ENCODE assay signal across 1 cellular context in genomic region chr1:61043010-61043820, GRCh38.
TF ChIP-seq lines count a peak whose summit lies in the region.

No MANE protein-coding gene starts in this region.

TF ChIP-seq in HEK293, 187 proteins besides CTCF, POLR2A, EP300 and RAD21 (continued from another document):
- TF ChIP-seq ZNF398 (tag by site-specific recombination; IDR thresholded peaks at IDR 0.05) (no peak), ZNF274 (IDR thresholded peaks at IDR 0.05; ENCODE audit: low read length) (no peak), ZNF274 (tag by site-specific recombination; IDR thresholded peaks at IDR 0.05; ENCODE audit: borderline replicate concordance) (no peak), ZFP69B (tag by site-specific recombination; IDR thresholded peaks at IDR 0.05) (no peak), KLF8 (tag by site-specific recombination; IDR thresholded peaks at IDR 0.05) (no peak), PATZ1 (tag by site-specific recombination; IDR thresholded peaks at IDR 0.05) (0 out of 2 replicates have a peak, but pooled peaks have one; percentile 35), ZNF362 (tag by site-specific recombination; IDR thresholded peaks at IDR 0.05) (no peak), ZNF785 (tag by site-specific recombination; IDR thresholded peaks at IDR 0.05) (no peak), ZNF335 (tag by site-specific recombination; conservative IDR thresholded peaks at IDR 0.05) (0 out of 2 replicates have a peak, but pooled peaks have one; percentile 19), ZNF366 (tag by site-specific recombination; conservative IDR thresholded peaks at IDR 0.05) (no peak), ZSCAN30 (tag by site-specific recombination; IDR thresholded peaks at IDR 0.05) (peak; percentile 69; the same call in 1 of the 2 replicates), ZNF629 (tag by site-specific recombination; IDR thresholded peaks at IDR 0.05) (no peak), ZNF596 (tag by site-specific recombination; IDR thresholded peaks at IDR 0.05) (no peak), ZNF561 (tag by site-specific recombination; IDR thresholded peaks at IDR 0.05; ENCODE audit: borderline replicate concordance) (peak; percentile 80; the same call in 1 of the 2 replicates), ZNF654 (tag by site-specific recombination; IDR thresholded peaks at IDR 0.05; ENCODE audit: low read depth) (peak; percentile 68), ZBTB8A (tag by site-specific recombination; IDR thresholded peaks at IDR 0.05) (0 out of 2 replicates have a peak, but pooled peaks have one; percentile 22), GLIS1 (tag by site-specific recombination; IDR thresholded peaks at IDR 0.05) (peak; percentile 50; the same call in 1 of the 2 replicates), ZNF37A (tag by site-specific recombination; IDR thresholded peaks at IDR 0.05) (no peak), ZEB2 (tag by site-specific recombination; IDR thresholded peaks at IDR 0.05) (0 out of 2 replicates have a peak, but pooled peaks have one; percentile 34)
- TF ChIP-seq, protein P1, sequence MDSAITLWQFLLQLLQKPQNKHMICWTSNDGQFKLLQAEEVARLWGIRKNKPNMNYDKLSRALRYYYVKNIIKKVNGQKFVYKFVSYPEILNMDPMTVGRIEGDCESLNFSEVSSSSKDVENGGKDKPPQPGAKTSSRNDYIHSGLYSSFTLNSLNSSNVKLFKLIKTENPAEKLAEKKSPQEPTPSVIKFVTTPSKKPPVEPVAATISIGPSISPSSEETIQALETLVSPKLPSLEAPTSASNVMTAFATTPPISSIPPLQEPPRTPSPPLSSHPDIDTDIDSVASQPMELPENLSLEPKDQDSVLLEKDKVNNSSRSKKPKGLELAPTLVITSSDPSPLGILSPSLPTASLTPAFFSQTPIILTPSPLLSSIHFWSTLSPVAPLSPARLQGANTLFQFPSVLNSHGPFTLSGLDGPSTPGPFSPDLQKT (IDR thresholded peaks at IDR 0.05; ENCODE audit: borderline replicate concordance, low read depth, low read length): no peak
- TF ChIP-seq, protein P2, sequence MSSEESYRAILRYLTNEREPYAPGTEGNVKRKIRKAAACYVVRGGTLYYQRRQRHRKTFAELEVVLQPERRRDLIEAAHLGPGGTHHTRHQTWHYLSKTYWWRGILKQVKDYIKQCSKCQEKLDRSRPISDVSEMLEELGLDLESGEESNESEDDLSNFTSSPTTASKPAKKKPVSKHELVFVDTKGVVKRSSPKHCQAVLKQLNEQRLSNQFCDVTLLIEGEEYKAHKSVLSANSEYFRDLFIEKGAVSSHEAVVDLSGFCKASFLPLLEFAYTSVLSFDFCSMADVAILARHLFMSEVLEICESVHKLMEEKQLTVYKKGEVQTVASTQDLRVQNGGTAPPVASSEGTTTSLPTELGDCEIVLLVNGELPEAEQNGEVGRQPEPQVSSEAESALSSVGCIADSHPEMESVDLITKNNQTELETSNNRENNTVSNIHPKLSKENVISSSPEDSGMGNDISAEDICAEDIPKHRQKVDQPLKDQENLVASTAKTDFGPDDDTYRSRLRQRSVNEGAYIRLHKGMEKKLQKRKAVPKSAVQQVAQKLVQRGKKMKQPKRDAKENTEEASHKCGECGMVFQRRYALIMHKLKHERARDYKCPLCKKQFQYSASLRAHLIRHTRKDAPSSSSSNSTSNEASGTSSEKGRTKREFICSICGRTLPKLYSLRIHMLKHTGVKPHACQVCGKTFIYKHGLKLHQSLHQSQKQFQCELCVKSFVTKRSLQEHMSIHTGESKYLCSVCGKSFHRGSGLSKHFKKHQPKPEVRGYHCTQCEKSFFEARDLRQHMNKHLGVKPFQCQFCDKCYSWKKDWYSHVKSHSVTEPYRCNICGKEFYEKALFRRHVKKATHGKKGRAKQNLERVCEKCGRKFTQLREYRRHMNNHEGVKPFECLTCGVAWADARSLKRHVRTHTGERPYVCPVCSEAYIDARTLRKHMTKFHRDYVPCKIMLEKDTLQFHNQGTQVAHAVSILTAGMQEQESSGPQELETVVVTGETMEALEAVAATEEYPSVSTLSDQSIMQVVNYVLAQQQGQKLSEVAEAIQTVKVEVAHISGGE (tag by site-specific recombination; conservative IDR thresholded peaks at IDR 0.05; ENCODE audit: low read depth): no peak
- TF ChIP-seq, protein P3, sequence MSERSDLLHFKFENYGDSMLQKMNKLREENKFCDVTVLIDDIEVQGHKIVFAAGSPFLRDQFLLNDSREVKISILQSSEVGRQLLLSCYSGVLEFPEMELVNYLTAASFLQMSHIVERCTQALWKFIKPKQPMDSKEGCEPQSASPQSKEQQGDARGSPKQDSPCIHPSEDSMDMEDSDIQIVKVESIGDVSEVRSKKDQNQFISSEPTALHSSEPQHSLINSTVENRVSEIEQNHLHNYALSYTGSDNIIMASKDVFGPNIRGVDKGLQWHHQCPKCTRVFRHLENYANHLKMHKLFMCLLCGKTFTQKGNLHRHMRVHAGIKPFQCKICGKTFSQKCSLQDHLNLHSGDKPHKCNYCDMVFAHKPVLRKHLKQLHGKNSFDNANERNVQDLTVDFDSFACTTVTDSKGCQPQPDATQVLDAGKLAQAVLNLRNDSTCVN (tag by site-specific recombination; optimal IDR thresholded peaks at IDR 0.05): peak; percentile 42
- TF ChIP-seq, protein P4, sequence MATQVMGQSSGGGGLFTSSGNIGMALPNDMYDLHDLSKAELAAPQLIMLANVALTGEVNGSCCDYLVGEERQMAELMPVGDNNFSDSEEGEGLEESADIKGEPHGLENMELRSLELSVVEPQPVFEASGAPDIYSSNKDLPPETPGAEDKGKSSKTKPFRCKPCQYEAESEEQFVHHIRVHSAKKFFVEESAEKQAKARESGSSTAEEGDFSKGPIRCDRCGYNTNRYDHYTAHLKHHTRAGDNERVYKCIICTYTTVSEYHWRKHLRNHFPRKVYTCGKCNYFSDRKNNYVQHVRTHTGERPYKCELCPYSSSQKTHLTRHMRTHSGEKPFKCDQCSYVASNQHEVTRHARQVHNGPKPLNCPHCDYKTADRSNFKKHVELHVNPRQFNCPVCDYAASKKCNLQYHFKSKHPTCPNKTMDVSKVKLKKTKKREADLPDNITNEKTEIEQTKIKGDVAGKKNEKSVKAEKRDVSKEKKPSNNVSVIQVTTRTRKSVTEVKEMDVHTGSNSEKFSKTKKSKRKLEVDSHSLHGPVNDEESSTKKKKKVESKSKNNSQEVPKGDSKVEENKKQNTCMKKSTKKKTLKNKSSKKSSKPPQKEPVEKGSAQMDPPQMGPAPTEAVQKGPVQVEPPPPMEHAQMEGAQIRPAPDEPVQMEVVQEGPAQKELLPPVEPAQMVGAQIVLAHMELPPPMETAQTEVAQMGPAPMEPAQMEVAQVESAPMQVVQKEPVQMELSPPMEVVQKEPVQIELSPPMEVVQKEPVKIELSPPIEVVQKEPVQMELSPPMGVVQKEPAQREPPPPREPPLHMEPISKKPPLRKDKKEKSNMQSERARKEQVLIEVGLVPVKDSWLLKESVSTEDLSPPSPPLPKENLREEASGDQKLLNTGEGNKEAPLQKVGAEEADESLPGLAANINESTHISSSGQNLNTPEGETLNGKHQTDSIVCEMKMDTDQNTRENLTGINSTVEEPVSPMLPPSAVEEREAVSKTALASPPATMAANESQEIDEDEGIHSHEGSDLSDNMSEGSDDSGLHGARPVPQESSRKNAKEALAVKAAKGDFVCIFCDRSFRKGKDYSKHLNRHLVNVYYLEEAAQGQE (tag by site-specific recombination; IDR thresholded peaks at IDR 0.05): no peak
